Comparison of ENCODE assay signal across 15 cellular contexts in the genomic region with DNA sequence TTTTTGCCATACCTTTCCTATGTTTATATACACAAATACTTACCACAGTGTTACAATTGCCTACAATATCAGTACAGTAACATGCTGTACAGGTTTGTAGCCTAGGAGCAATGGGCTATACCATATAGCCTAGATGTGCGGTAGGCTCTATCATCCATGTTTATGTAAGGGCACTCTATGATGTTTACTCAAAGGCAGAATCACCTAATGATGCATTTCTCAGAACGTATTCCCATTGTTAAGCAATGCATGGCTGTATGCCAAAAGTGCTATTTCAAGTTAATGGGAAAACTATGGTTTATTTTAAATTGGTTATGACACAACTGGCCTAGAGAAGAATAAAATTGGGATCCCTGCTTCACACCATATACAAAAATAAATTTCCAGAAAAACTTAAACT. TPM values are rescaled to one million over a fixed set of nuclear protein-coding genes. Genes with fewer than 3 reads are reported as not detected.
DNase-seq lines count a peak whose midpoint lies in the region; ATAC-seq and TF ChIP-seq lines count a peak whose summit lies in the region.
"Had no signal": no experiment of that assay in that cellular context is flagged by ENCODE, and none has a peak within 500 bp of the region (broad histone marks: within the 10 kb centered on the region; RNA-seq: fewer than 3 reads in every experiment).

No MANE protein-coding gene starts in this region.

- H3K27me3 ChIP-seq in left lung (no peaks in the 10 kb centered on the region), SJCRH30 (no peaks in the 10 kb centered on the region)

- intact Hi-C loops in left lung (cut with DNase I) = no loop called here

- H3K36me3 ChIP-seq in left lung = no peaks in the 10 kb centered on the region
- H3K36me3 ChIP-seq in SJCRH30 = peaks cover 4% of the 10 kb centered on the region; the same call in 1 of the 2 replicates
- H3K36me3 ChIP-seq: thoracic aorta had no signal

- ATAC-seq in left lung (peak; percentile 33), HG03342 (IDR thresholded peaks at IDR 0.05; ENCODE audit: unreplicated experiment) (no peak)
- ATAC-seq: natural killer cell treated with Interleukin-12 subunit alpha and Interleukin-12 subunit beta and Interleukin-15 and Interleukin-18, amount 100 ng/mL, for 72 hours; WTC11 had no signal

- DNase-seq in DMS53 treated with DMSO at 0.1 percent for 48 hours (lab: John Stamatoyannopoulos, UW; ENCODE audit: unreplicated experiment) = peak; percentile 67
- peak; percentile 47 for DNase-seq in NCI-H128 (lab: John Stamatoyannopoulos, UW; ENCODE audit: unreplicated experiment)
- DNase-seq in amniotic epithelial cell (ENCODE audit: low read depth) = peak; percentile 92
- DNase-seq in left lung = no peak
- DNase-seq in SJCRH30 = no peak
- DNase-seq in CD1c-positive myeloid dendritic cell (ENCODE audit: extremely low spot score) = no peak
- DNase-seq: activated CD8-positive, alpha-beta memory T cell treated with anti-CD3 and anti-CD28 coated beads, Interleukin-2, amount 50 U/mL, for 48 hours; Caco-2; glutamatergic neuron had no signal

- H3K4me3 ChIP-seq in left lung (no peak overlapping the region), SJCRH30 (no peak overlapping the region)
- H3K4me3 ChIP-seq: coronary artery, thoracic aorta had no signal

- H3K9me3 ChIP-seq in left lung = no peaks in the 10 kb centered on the region
- H3K9me3 ChIP-seq in SJCRH30 (replicated peaks) = no peaks in the 10 kb centered on the region; the same call in 1 of the 2 replicates
- H3K9me3 ChIP-seq: Caco-2, thoracic aorta had no signal

- peaks cover 0 to 6% of the 10 kb centered on the region in 2 donors for H3K4me1 ChIP-seq in left lung
- H3K4me1 ChIP-seq in SJCRH30 = peaks cover 8% of the 10 kb centered on the region
- H3K4me1 ChIP-seq: Caco-2 had no signal

- no peak for TF ChIP-seq CTCF in left lung (IDR thresholded peaks at IDR 0.05)

- H3K27ac ChIP-seq in left lung (no peak overlapping the region), SJCRH30 (no peak overlapping the region)
- H3K27ac ChIP-seq: coronary artery, thoracic aorta had no signal

RNA-seq across cellular contexts. Expression of a gene that starts 36.9 kb away (rescaled TPM):
- 10 to 100 TPM; 17.2 to 23.9 TPM for total RNA-seq in left lung
- 23.4 and 24.6 TPM in 2 replicates for total RNA-seq in SJCRH30 (2014; rRNA removed; shearing (Covaris generic))

RNA-seq across cellular contexts. Expression of a gene that starts 41.0 kb away (rescaled TPM):
- not detected for total RNA-seq in left lung
- not detected in 2 replicates for total RNA-seq in SJCRH30 (2014; rRNA removed; shearing (Covaris generic))
- total RNA-seq: Caco-2, skeletal muscle tissue, WTC11 had no signal

Comparison
In these comparisons a context has a peak if more than half of its experiments do, and no peak if none do; other contexts are left out.
1. DNase-seq: peak in DMS53 treated with DMSO at 0.1 percent for 48 hours (single experiment), NCI-H128 (single experiment) and amniotic epithelial cell (single experiment); none in left lung (0 of 2), SJCRH30 (0 of 2) and CD1c-positive myeloid dendritic cell (single experiment).